33 cellular contexts compared by ENCODE assay signal in genomic region chr2:29664578-29664977, GRCh38.
"Had no signal": no experiment of that assay in that cellular context is flagged by ENCODE, and none has a peak within 500 bp of the region (broad histone marks: within the 10 kb centered on the region; RNA-seq: fewer than 3 reads in every experiment).

No MANE protein-coding gene starts in this region.

- H3K4me1 ChIP-seq: adrenal gland, ascending aorta, body of pancreas, breast epithelium had no signal

- H3K27ac ChIP-seq: adrenal gland, ascending aorta, body of pancreas, breast epithelium, cardiac muscle cell had no signal

- H3K27me3 ChIP-seq: adrenal gland, ascending aorta, body of pancreas, brain microvascular endothelial cell, breast epithelium, cardiac muscle cell had no signal

- H3K4me3 ChIP-seq: adrenal gland, ascending aorta, body of pancreas, breast epithelium, cardiac muscle cell had no signal

- FAIRE-seq: astrocyte, bronchial epithelial cell had no signal

- DNase-seq: activated effector memory CD4-positive, alpha-beta T cell treated with anti-CD3 and anti-CD28 coated beads, Interleukin-2, amount 50 U/mL, for 16 hours; activated effector memory CD4-positive, alpha-beta T cell treated with Interleukin-2 at 50 U/mL for 16 hours; activated gamma-delta T cell; activated gamma-delta T cell treated with Interleukin-2 at 50 U/mL for 16 hours; activated naive CD4-positive, alpha-beta T cell; activated naive CD4-positive, alpha-beta T cell treated with anti-CD3 and anti-CD28 coated beads for 36 hours; activated naive CD4-positive, alpha-beta T cell treated with anti-CD3 and anti-CD28 coated beads, Interleukin-2, amount 10 ng/mL, durations not matched to agents 7 days and 5 days; activated naive CD4-positive, alpha-beta T cell treated with anti-CD3 and anti-CD28 coated beads, Interleukin-2, amount 50 U/mL, for 16 hours; activated naive CD4-positive, alpha-beta T cell treated with Interleukin-2 at 50 U/mL for 16 hours; activated naive CD8-positive, alpha-beta T cell treated with anti-CD3 and anti-CD28 coated beads for 36 hours; activated naive CD8-positive, alpha-beta T cell treated with anti-CD3 and anti-CD28 coated beads, Interleukin-2, amount 10 ng/mL, durations not matched to agents 7 days and 5 days; activated naive CD8-positive, alpha-beta T cell treated with anti-CD3 and anti-CD28 coated beads, Interleukin-2, amount 50 U/mL, for 24 hours; activated T-cell treated with anti-CD3 and anti-CD28 coated beads, Interleukin-2, amount 50 U/mL, for 1 hour; activated T-cell treated with anti-CD3 and anti-CD28 coated beads, Interleukin-2, amount 50 U/mL, for 24 hours; activated T-cell treated with anti-CD3 and anti-CD28 coated beads, Interleukin-2, amount 50 U/mL, for 4 hours; activated T-cell treated with anti-CD3 and anti-CD28 coated beads, Interleukin-2, amount 50 U/mL, for 48 hours; activated T-cell treated with anti-CD3 and anti-CD28 coated beads, Interleukin-2, amount 50 U/mL, for 72 hours; adrenal gland; amniotic stem cell; anterior cingulate cortex; aorta; body of pancreas; brain microvascular endothelial cell; caudate nucleus; central memory CD4-positive, alpha-beta T cell; cerebellar nuclear complex had no signal

- H3K9me3 ChIP-seq: adrenal gland, ascending aorta, body of pancreas had no signal

- ATAC-seq: activated naive CD4-positive, alpha-beta T cell treated with anti-CD3 and anti-CD28 coated beads, Interleukin-2, amount 50 U/mL, for 72 hours; activated naive CD8-positive, alpha-beta T cell treated with anti-CD3 and anti-CD28 coated beads, Interleukin-2, amount 50 U/mL, for 24 hours; activated T-cell treated with anti-CD3 and anti-CD28 coated beads, Interleukin-2, amount 50 U/mL, for 4 hours; activated T-cell treated with anti-CD3 and anti-CD28 coated beads, Interleukin-2, amount 50 U/mL, for 72 hours; activated T-helper 17 cell treated with anti-CD3 and anti-CD28 coated beads, Interleukin-2, amount 50 U/mL, for 72 hours; body of pancreas had no signal

- H3K36me3 ChIP-seq: adrenal gland, ascending aorta, brain microvascular endothelial cell, breast epithelium, cardiac muscle cell had no signal
